Comparison of ENCODE assay signal across 16 cellular contexts in the genomic region with DNA sequence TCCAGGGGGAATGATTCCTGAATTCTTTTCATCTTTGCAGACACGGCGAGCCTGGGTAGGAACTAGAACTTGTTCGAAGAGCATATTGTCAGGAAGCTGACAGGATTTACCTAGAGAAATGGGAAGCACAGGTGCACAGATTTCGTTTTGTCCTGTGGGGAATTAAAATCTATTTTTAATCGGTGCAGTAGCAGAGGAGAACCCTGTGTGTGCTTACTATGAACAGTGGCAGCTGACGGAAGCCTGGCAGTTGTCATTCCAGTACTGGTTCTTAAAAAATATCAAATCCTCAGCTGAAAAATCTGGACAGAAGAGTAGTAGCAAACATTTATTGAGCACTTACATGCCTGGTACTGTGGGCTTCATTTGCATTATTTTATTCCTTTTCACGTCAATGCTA.
DNase-seq lines count a peak whose midpoint lies in the region; ATAC-seq and TF ChIP-seq lines count a peak whose summit lies in the region.
"Had no signal": no experiment of that assay in that cellular context is flagged by ENCODE, and none has a peak within 500 bp of the region (broad histone marks: within the 10 kb centered on the region; RNA-seq: fewer than 3 reads in every experiment).

No MANE protein-coding gene starts in this region.

- H3K36me3 ChIP-seq in BLaER1 (no peaks in the 10 kb centered on the region), psoas muscle (ENCODE audit: insufficient read depth in 1 of 2, low read depth in 1 of 2) (no peaks in the 10 kb centered on the region), skeletal muscle tissue (ENCODE audit: control insufficient read depth in 3 of 3, insufficient read depth in 3 of 3, low read length in 3 of 3) (no peaks in the 10 kb centered on the region)
- H3K36me3 ChIP-seq: BLaER1 treated with 17β-estradiol and CSF1 and Interleukin-3, amounts not matched to agents 10 nM and 100 nM had no signal

- DNase-seq in Right ventricle myocardium superior: no peak
- no peak for DNase-seq in Right ventricle myocardium inferior (ENCODE audit: missing footprints)
- DNase-seq in psoas muscle: no peak
- no peak for DNase-seq in islet precursor cell
- DNase-seq in DMS79 (lab: John Stamatoyannopoulos, UW): no peak
- DNase-seq: CD4-positive, alpha-beta T cell; CD8-positive, alpha-beta memory T cell; DMS53; DND-41; GM23248; H7; HCEC 1CT had no signal

- intact Hi-C loops in Right ventricle myocardium superior (cut with DNase I) (no loop called here), Right ventricle myocardium inferior (cut with DNase I) (no loop called here), psoas muscle (cut with DNase I) (no loop called here)

- no peaks in the 10 kb centered on the region for H3K27me3 ChIP-seq in BLaER1
- no peaks in the 10 kb centered on the region for H3K27me3 ChIP-seq in psoas muscle (ENCODE audit: insufficient read depth in 3 of 3, low read length in 2 of 3)
- no peaks in the 10 kb centered on the region for H3K27me3 ChIP-seq in skeletal muscle tissue (ENCODE audit: control insufficient read depth in 3 of 3, insufficient read depth in 3 of 3, low read length in 3 of 3)
- H3K27me3 ChIP-seq: BLaER1 treated with 17β-estradiol and CSF1 and Interleukin-3, amounts not matched to agents 10 nM and 100 nM had no signal

- TF ChIP-seq CTCF in psoas muscle (IDR thresholded peaks at IDR 0.05): no peak

- H3K4me1 ChIP-seq in BLaER1: peaks cover 5% of the 10 kb centered on the region
- peaks cover 26% of the 10 kb centered on the region for H3K4me1 ChIP-seq in psoas muscle
- peaks cover 9 to 19% (median 12%) of the 10 kb centered on the region in 3 donors for H3K4me1 ChIP-seq in skeletal muscle tissue (ENCODE audit: control insufficient read depth in 3 of 3, insufficient read depth in 3 of 3, low read length in 3 of 3)

- peak overlapping the region; percentile 18 for H3K4me2 ChIP-seq in BLaER1

- H3K9ac ChIP-seq in BLaER1: no peak overlapping the region
- H3K9ac ChIP-seq in skeletal muscle tissue (ENCODE audit: low read depth in 1 of 3, low read length in 3 of 3): peak overlapping the region; percentile 15 to 66 (median 34)
- H3K9ac ChIP-seq: BLaER1 treated with 17β-estradiol and CSF1 and Interleukin-3, amounts not matched to agents 10 nM and 100 nM; GM23248 had no signal

- no peaks in the 10 kb centered on the region for H4K20me1 ChIP-seq in BLaER1
- H4K20me1 ChIP-seq: BLaER1 treated with 17β-estradiol and CSF1 and Interleukin-3, amounts not matched to agents 10 nM and 100 nM had no signal

- ATAC-seq in Right ventricle myocardium superior (ENCODE audit: poor library complexity) (peak; percentile 48), Right ventricle myocardium inferior (no peak), psoas muscle (peak; percentile 59 to 82 (median 80))

- H3K4me3 ChIP-seq in BLaER1 (no peak overlapping the region), psoas muscle (peak overlapping the region; percentile 50), skeletal muscle tissue (ENCODE audit: low read length in 3 of 3) (peak overlapping the region; percentile 4 to 60 (median 38))
- H3K4me3 ChIP-seq: BLaER1 treated with 17β-estradiol and CSF1 and Interleukin-3, amounts not matched to agents 10 nM and 100 nM; GM23248 had no signal

- WGBS in psoas muscle, 3 donors: 24 to 29% (median 25%) methylated on average over 7 of the region's 7 CpGs

- H3K27ac ChIP-seq in BLaER1 (no peak overlapping the region), psoas muscle (peak overlapping the region; percentile 58), skeletal muscle tissue (ENCODE audit: low read depth, low read length) (peak overlapping the region; percentile 7)
- H3K27ac ChIP-seq: 22Rv1; BLaER1 treated with 17β-estradiol and CSF1 and Interleukin-3, amounts not matched to agents 10 nM and 100 nM; GM23248 had no signal

- H3K9me3 ChIP-seq in BLaER1 (no peaks in the 10 kb centered on the region), psoas muscle (no peaks in the 10 kb centered on the region), skeletal muscle tissue (ENCODE audit: control insufficient read depth in 3 of 3, low read length in 3 of 3) (peaks cover 0 to 4% (median 0%) of the 10 kb centered on the region in 3 donors)
- H3K9me3 ChIP-seq: BLaER1 treated with 17β-estradiol and CSF1 and Interleukin-3, amounts not matched to agents 10 nM and 100 nM had no signal
